8 cellular contexts compared by ENCODE assay signal in the genomic region with DNA sequence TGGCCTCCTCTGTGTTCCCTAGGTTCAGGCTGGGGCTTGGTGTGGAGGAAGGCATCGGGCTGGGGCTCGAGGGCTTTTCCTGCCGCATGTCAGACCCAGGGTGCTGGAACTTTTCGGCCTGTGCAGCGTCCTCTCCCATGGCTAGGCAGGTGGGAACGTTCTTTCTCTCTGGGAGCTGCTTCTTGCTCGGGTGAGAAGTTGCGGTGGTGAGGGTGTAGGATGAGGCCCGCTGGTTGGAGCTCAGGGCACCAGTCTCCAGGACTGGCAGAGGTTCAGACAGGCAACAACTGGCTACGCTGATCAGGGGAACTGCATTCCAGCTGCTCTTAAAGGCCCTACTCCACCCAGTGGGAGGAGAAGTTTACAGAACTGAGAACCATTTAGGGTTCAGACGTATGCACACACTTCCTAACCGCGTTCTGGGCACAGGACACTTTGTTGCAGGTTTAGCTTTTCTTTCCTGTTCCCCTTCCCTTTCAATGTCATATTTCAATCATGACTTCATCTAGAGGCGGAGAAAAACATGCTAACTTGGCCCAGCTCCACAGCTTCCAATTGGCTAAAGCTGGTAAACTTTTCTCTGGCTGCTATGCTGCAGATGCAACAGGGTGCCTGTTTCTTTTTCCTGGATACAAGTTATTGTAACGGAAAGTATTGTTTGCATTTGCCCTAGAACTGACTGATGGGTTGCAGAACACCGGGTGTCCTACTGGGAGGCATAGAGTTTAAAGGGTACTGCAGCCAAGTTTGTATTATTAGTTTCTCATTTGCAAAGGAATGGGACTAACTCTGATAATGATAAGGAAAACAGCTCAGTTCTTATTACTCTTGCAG. TPM values are rescaled to one million over a fixed set of nuclear protein-coding genes. Genes with fewer than 3 reads are reported as not detected.
DNase-seq lines count a peak whose midpoint lies in the region; ATAC-seq, FAIRE-seq and TF ChIP-seq lines count a peak whose summit lies in the region.

A gene with protein sequence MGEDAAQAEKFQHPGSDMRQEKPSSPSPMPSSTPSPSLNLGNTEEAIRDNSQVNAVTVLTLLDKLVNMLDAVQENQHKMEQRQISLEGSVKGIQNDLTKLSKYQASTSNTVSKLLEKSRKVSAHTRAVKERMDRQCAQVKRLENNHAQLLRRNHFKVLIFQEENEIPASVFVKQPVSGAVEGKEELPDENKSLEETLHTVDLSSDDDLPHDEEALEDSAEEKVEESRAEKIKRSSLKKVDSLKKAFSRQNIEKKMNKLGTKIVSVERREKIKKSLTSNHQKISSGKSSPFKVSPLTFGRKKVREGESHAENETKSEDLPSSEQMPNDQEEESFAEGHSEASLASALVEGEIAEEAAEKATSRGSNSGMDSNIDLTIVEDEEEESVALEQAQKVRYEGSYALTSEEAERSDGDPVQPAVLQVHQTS (minus strand): TSS at position 302 of the 834 bp plus-strand sequence. CDS start 163 bp downstream, at position 139.

- peak within 1 kb of the TSS; percentile 75 to 95 for H3K9ac ChIP-seq in K562 (ENCODE audit: insufficient read depth in 1 of 2, low read depth in 2 of 2, low read length in 2 of 2)

- no peak within 1 kb of the TSS for H3K4me3 Mint-ChIP-seq in Calu3 (ENCODE audit: low read depth, unreplicated experiment)

- peaks cover 12% of the 10 kb centered on the region; the same call in 1 of the 3 replicates for H3K36me3 ChIP-seq in K562 (ENCODE audit: control insufficient read depth, insufficient read depth, low read length)

- peaks cover 99% of the 10 kb centered on the region for H3K79me2 ChIP-seq in K562 (ENCODE audit: control insufficient read depth, insufficient read depth, low read length)

- 0% methylated on average over 11 of the region's 16 CpGs for WGBS in K562 (ENCODE audit: insufficient coverage, low coverage, missing lambda C conversion rate)

- no peak for TF ChIP-seq EP300 in K562 (IDR thresholded peaks at IDR 0.05; ENCODE audit: low read length)

- POLR2A ChIA-PET in K562 (lab: Yijun Ruan, JAX): interaction anchor here (0.6 to 2.5 kb wide), 8 partner anchors 8 to 834 kb away, joined by 3 to 15 read pairs (median 4); no protein-coding TSS in a partner anchor

- DNase-seq in Calu3: peak; percentile 15
- DNase-seq in K562 (ENCODE audit: extremely low read depth in 1 of 4, low spot score in 3 of 4): peak; percentile 14 to 70 (median 32)
- peak; percentile 74 for DNase-seq in kidney glomerular epithelial cell (lab: John Stamatoyannopoulos, UW)
- DNase-seq in DMS79 (lab: John Stamatoyannopoulos, UW): no peak
- no peak for DNase-seq in NCI-H1930 (lab: John Stamatoyannopoulos, UW)

- H3K9me3 ChIP-seq in K562 (replicated peaks; ENCODE audit: control insufficient read depth, insufficient read depth, low read depth, low read length): no peaks in the 10 kb centered on the region

- ATAC-seq in HG02884 (IDR thresholded peaks at IDR 0.05; ENCODE audit: unreplicated experiment) (peak; percentile 44), K562 (peak; percentile 57), HG03139 (IDR thresholded peaks at IDR 0.05; ENCODE audit: unreplicated experiment) (no peak)

- H3K9me3 Mint-ChIP-seq in Calu3 (ENCODE audit: low read depth, unreplicated experiment): no peaks in the 10 kb centered on the region

- H3K27me3 ChIP-seq in K562 (ENCODE audit: control insufficient read depth in 2 of 2, insufficient read depth in 2 of 2, low read length in 2 of 2): no peaks in the 10 kb centered on the region

- H3K4me3 ChIP-seq in K562: peak within 1 kb of the TSS; percentile 65

- no peaks in the 10 kb centered on the region for H3K27me3 Mint-ChIP-seq in Calu3 (ENCODE audit: unreplicated experiment)

- intact Hi-C loops in Calu3 (cut with micrococcal nuclease; ENCODE audit: unreplicated experiment) (no loop called here), K562 (cut with micrococcal nuclease) (no loop called here)

- no peak; a peak in 1 of 4 replicates for TF ChIP-seq RAD21 in K562 (CRISPR knock-in tag; conservative IDR thresholded peaks at IDR 0.05 in 1 of 2, IDR thresholded peaks at IDR 0.05 in 1 of 2)

- H3K36me3 Mint-ChIP-seq in Calu3 (ENCODE audit: insufficient read depth, unreplicated experiment): no peaks in the 10 kb centered on the region

- H2AFZ ChIP-seq in K562 (ENCODE audit: low read depth, low read length): peak within 1 kb of the TSS; percentile 49

- peak; percentile 81 for FAIRE-seq in K562 (lab: Jason Lieb, UNC)

- H3K4me2 ChIP-seq in K562 (ENCODE audit: insufficient read depth, low read length): peak within 1 kb of the TSS; percentile 85

- CTCF ChIA-PET in Calu3 (lab: Charles Lee) (interaction anchor here (0.6 kb wide), 2 partner anchors 118 to 250 kb away, joined by 5 to 6 read pairs; no protein-coding TSS in a partner anchor), K562 (lab: Yijun Ruan, JAX; ENCODE audit: low intra/inter-chr PET ratio) (no interaction called here)

- H3K9me1 ChIP-seq in K562 (ENCODE audit: control insufficient read depth, insufficient read depth, low read length): no peaks in the 10 kb centered on the region

- H3K4me1 Mint-ChIP-seq in Calu3 (ENCODE audit: low read depth, unreplicated experiment): no peaks in the 10 kb centered on the region

- peak within 1 kb of the TSS; percentile 95 for H3K27ac ChIP-seq in K562 (ENCODE audit: extremely low read depth, low read depth, low read length)

- 0 out of 2 replicates have a peak, but pooled peaks have one; percentile 46 for TF ChIP-seq POLR2A in K562 (conservative IDR thresholded peaks at IDR 0.05)

- in situ Hi-C loops in K562 (cut with MboI): loop anchor here (10.0 kb wide), 1 partner anchor 812 kb away; no protein-coding TSS in a partner anchor

- H3K27ac Mint-ChIP-seq in Calu3 (ENCODE audit: unreplicated experiment): no peak within 1 kb of the TSS

- TF ChIP-seq CTCF in Calu3 (IDR thresholded peaks at IDR 0.05; ENCODE audit: unreplicated experiment): no peak
- TF ChIP-seq CTCF in K562 (IDR thresholded peaks at IDR 0.05 in 2 of 3, conservative IDR thresholded peaks at IDR 0.05 in 1 of 3; ENCODE audit: insufficient read depth in 2 of 3, low read depth in 1 of 3, low read length in 3 of 3): no peak; a peak in 1 of 6 replicates
- no peak for TF ChIP-seq CTCF in subcutaneous adipose tissue (IDR thresholded peaks at IDR 0.05; ENCODE audit: low read depth)

- no TSS peak for BruUV-seq in Calu3 (replicated peaks; lab: Mats Ljungman, UMichigan)
- BruUV-seq in K562 (replicated peaks; lab: Mats Ljungman, UMichigan): TSS peak; percentile 43

- no peaks in the 10 kb centered on the region for H4K20me1 ChIP-seq in K562 (replicated peaks; ENCODE audit: control insufficient read depth, insufficient read depth, low read length)

- H3K4me1 ChIP-seq in K562 (replicated peaks in 1 of 2; ENCODE audit: control insufficient read depth in 2 of 2, insufficient read depth in 2 of 2, low read length in 2 of 2): peaks cover 6 to 31% of the 10 kb centered on the region in 2 experiments; a peak in 4 of 5 replicates

TF ChIP-seq in K562, 482 proteins besides CTCF, POLR2A, EP300 and RAD21 (continues in another document):
- TF ChIP-seq, protein P1, sequence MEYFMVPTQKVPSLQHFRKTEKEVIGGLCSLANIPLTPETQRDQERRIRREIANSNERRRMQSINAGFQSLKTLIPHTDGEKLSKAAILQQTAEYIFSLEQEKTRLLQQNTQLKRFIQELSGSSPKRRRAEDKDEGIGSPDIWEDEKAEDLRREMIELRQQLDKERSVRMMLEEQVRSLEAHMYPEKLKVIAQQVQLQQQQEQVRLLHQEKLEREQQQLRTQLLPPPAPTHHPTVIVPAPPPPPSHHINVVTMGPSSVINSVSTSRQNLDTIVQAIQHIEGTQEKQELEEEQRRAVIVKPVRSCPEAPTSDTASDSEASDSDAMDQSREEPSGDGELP (CRISPR knock-in tag; IDR thresholded peaks at IDR 0.05; ENCODE audit: borderline replicate concordance): peak; percentile 59; the same call in 1 of the 2 replicates
- TF ChIP-seq ZNF224 (CRISPR knock-in tag; IDR thresholded peaks at IDR 0.05) (no peak), ZNF79 (CRISPR knock-in tag; IDR thresholded peaks at IDR 0.05; ENCODE audit: low read depth) (no peak), TEAD1 (CRISPR knock-in tag; IDR thresholded peaks at IDR 0.05) (peak in 1 of 2 experiments; percentile 88; a peak in 2 of 4 replicates), TAF1 (IDR thresholded peaks at IDR 0.05; ENCODE audit: control insufficient read depth, extremely low read depth, insufficient read depth, low read length, severe bottlenecking) (peak; percentile 27), SOX6 (IDR thresholded peaks at IDR 0.05) (no peak)
- TF ChIP-seq, protein P2, sequence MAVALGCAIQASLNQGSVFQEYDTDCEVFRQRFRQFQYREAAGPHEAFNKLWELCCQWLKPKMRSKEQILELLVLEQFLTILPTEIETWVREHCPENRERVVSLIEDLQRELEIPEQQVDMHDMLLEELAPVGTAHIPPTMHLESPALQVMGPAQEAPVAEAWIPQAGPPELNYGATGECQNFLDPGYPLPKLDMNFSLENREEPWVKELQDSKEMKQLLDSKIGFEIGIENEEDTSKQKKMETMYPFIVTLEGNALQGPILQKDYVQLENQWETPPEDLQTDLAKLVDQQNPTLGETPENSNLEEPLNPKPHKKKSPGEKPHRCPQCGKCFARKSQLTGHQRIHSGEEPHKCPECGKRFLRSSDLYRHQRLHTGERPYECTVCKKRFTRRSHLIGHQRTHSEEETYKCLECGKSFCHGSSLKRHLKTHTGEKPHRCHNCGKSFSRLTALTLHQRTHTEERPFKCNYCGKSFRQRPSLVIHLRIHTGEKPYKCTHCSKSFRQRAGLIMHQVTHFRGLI (CRISPR knock-in tag; IDR thresholded peaks at IDR 0.05): no peak

RNA-seq across cellular contexts. Expression of the gene that starts here (rescaled TPM):
- not detected in 2 replicates for total RNA-seq in Calu3 (2022)
- 11.7 and 16.8 TPM in 2 replicates for total RNA-seq in K562 (2011; cell fraction: chromatin; rRNA removed; ENCODE audit: low replicate concordance)
- total RNA-seq in K562 (2011; cell fraction: nucleolus; rRNA removed): 12.2 and 13.9 TPM in 2 replicates
- 12.6 and 12.7 TPM in 2 replicates for total RNA-seq in K562 (2011; cell fraction: nucleoplasm; rRNA removed)
- 65.1 and 71.8 TPM in 2 replicates for total RNA-seq in K562 (2014; rRNA removed)
- 81.0 and 86.4 TPM in 2 replicates for total RNA-seq in K562 (2014; rRNA removed; fragmentation: Illumina TruSeq; extraction: Trizol)
- total RNA-seq in K562 (2015; rRNA removed; fragmentation: Illumina TruSeq; extraction: Trizol): 87.7 and 92.4 TPM in 2 replicates
- total RNA-seq in K562 (2021): 70.5 and 74.6 TPM in 2 replicates
- 29.3 and 43.5 TPM in 2 replicates for polyA plus RNA-seq in K562 (2011; rRNA removed)
- polyA plus RNA-seq in K562 (2011; cell fraction: cytosol; rRNA removed): 22.5 and 40.5 TPM in 2 replicates
- 14.2 and 19.0 TPM in 2 replicates for polyA plus RNA-seq in K562 (2011; cell fraction: nucleus; rRNA removed)
- 44.5 and 64.1 TPM in 2 replicates for polyA plus RNA-seq in K562 (2012)
- polyA plus RNA-seq in K562 (2014; fragmentation: Illumina TruSeq; extraction: Trizol): 66.6 and 73.8 TPM in 2 replicates
- polyA plus RNA-seq in K562 (2014; fragmentation: Nextera tagmentation; extraction: Ambion mirVana): 10 to 100 TPM; 20.6 to 31.5 TPM
- polyA plus RNA-seq in K562 (2014; rRNA removed): 63.4 and 69.0 TPM in 2 replicates
- 31.3 and 39.1 TPM in 2 replicates for polyA minus RNA-seq in K562 (2011; rRNA and poly(A)+ RNA removed)
- polyA minus RNA-seq in K562 (2011; cell fraction: cytosol; rRNA and poly(A)+ RNA removed): 23.3 and 34.4 TPM in 2 replicates
- polyA minus RNA-seq in K562 (2011; cell fraction: nucleus; rRNA and poly(A)+ RNA removed): 26.5 and 38.9 TPM in 2 replicates
- 100 to 1,000 TPM in 1 of 4 donors, 10 to 100 TPM in 3; 21.9 to 120 (median 62.2) TPM for total RNA-seq in subcutaneous adipose tissue

Comparison
In these comparisons a context has a peak if more than half of its experiments do, and no peak if none do; other contexts are left out.
1. RNA of the gene that starts here (total RNA-seq): 21.9 to 120 TPM in subcutaneous adipose tissue and 11.7 to 92.4 TPM in K562; not detected in Calu3; every median in the first group is over 10 times any median in the second.
2. Peak in DNase-seq in Calu3; RNA of the gene not detected or under 1 TPM.
3. DNase-seq: peak in K562 (4 of 4) and kidney glomerular epithelial cell (single experiment); none in DMS79 (single experiment) and NCI-H1930 (0 of 2).